In genomic region chr14:76950043-76951020, GRCh38 we compare ENCODE assay signal across 1 cellular context.
A peak's percentile ranks its signal among the peaks of the same experiment; 100 is the strongest.
TF ChIP-seq lines count a peak whose summit lies in the region.

No MANE protein-coding gene starts in this region.

TF ChIP-seq in endothelial cell of umbilical vein, 7 proteins besides CTCF, POLR2A, EP300 and RAD21 (continued from another document):
- peak; percentile 28 for TF ChIP-seq FOS (IDR thresholded peaks at IDR 0.05; ENCODE audit: borderline replicate concordance, insufficient read depth, low read length)
TF ChIP-seq in endothelial cell of umbilical vein: peak in this region for 3.
